Comparison of ENCODE assay signal across 1 cellular context in genomic region chr12:116524964-116525379, GRCh38.
TF ChIP-seq lines count a peak whose summit lies in the region.

No MANE protein-coding gene starts in this region.

TF ChIP-seq in SK-N-SH, 30 proteins besides CTCF, POLR2A, EP300 and RAD21 (continued from another document):
- no peak for TF ChIP-seq MAX (IDR thresholded peaks at IDR 0.05; ENCODE audit: low read depth)
